In genomic region chr12:63802012-63802608, GRCh38 we compare ENCODE assay signal across 8 cellular contexts. TPM values are rescaled to one million over a fixed set of nuclear protein-coding genes. Genes with fewer than 3 reads are reported as not detected.
DNase-seq lines count a peak whose midpoint lies in the region; ATAC-seq, FAIRE-seq and TF ChIP-seq lines count a peak whose summit lies in the region.

No MANE protein-coding gene starts in this region.

- H3K4me3 ChIP-seq in aorta (ENCODE audit: low read length in 2 of 2) = no peak overlapping the region

- DNase-seq in NCI-H1436 treated with DMSO at 0.1 percent for 48 hours (lab: John Stamatoyannopoulos, UW) (peak; percentile 12), amniotic epithelial cell (ENCODE audit: low read depth) (peak; percentile 32), kidney glomerular epithelial cell (lab: John Stamatoyannopoulos, UW) (peak; percentile 41), aorta (no peak)

- H3K9me3 Mint-ChIP-seq in activated T-helper 17 cell treated with anti-CD3 and anti-CD28 coated beads, Interleukin-2, amount 50 U/mL, for 72 hours = no peaks in the 10 kb centered on the region

- no peaks in the 10 kb centered on the region for H3K27me3 Mint-ChIP-seq in activated T-helper 17 cell treated with anti-CD3 and anti-CD28 coated beads, Interleukin-2, amount 50 U/mL, for 72 hours

- no peaks in the 10 kb centered on the region for H3K36me3 ChIP-seq in aorta (ENCODE audit: control insufficient read depth in 1 of 2, insufficient read depth in 2 of 2, low read length in 1 of 2)

- H3K4me3 Mint-ChIP-seq in activated T-helper 17 cell treated with anti-CD3 and anti-CD28 coated beads, Interleukin-2, amount 50 U/mL, for 72 hours = no peak overlapping the region

- no peak for ATAC-seq in GM19324 (IDR thresholded peaks at IDR 0.05; ENCODE audit: low FRiP score, unreplicated experiment)
- no peak for ATAC-seq in activated T-helper 17 cell treated with anti-CD3 and anti-CD28 coated beads, Interleukin-2, amount 50 U/mL, for 72 hours (replicated peaks)
- ATAC-seq in aorta (ENCODE audit: low FRiP score) = no peak

- TF ChIP-seq CTCF in GM12873 (IDR thresholded peaks at IDR 0.05; ENCODE audit: insufficient read depth, low read depth, low read length, missing control alignments) = peak; percentile 51

- peaks cover 20% of the 10 kb centered on the region for H3K36me3 Mint-ChIP-seq in activated T-helper 17 cell treated with anti-CD3 and anti-CD28 coated beads, Interleukin-2, amount 50 U/mL, for 72 hours (ENCODE audit: low read depth)

- peak; percentile 94 for FAIRE-seq in A204.1 (lab: Jason Lieb, UNC)

- 55 to 56% methylated on average over 6 of the region's 6 CpGs for WGBS in aorta, 2 donors

- no peaks in the 10 kb centered on the region for H3K4me1 Mint-ChIP-seq in activated T-helper 17 cell treated with anti-CD3 and anti-CD28 coated beads, Interleukin-2, amount 50 U/mL, for 72 hours

- H3K27me3 ChIP-seq in aorta (ENCODE audit: control insufficient read depth in 1 of 2, insufficient read depth in 2 of 2, low read length in 1 of 2) = no peaks in the 10 kb centered on the region

- H3K27ac Mint-ChIP-seq in activated T-helper 17 cell treated with anti-CD3 and anti-CD28 coated beads, Interleukin-2, amount 50 U/mL, for 72 hours = no peak overlapping the region

- no peaks in the 10 kb centered on the region for H3K4me1 ChIP-seq in aorta (ENCODE audit: control insufficient read depth in 1 of 2, insufficient read depth in 2 of 2, low read length in 2 of 2)

- no peaks in the 10 kb centered on the region for H3K9me3 ChIP-seq in aorta (ENCODE audit: control insufficient read depth, low read length)

- H3K27ac ChIP-seq in aorta (ENCODE audit: low read depth in 1 of 2, low read length in 2 of 2) = no peak overlapping the region

- intact Hi-C loops in aorta (cut with DNase I) = loop anchor here (5.0 to 10.0 kb wide), 3 partner anchors 137 to 700 kb away; partner anchors contain the start of gene DPY19L2 (in 1 of the 2)

RNA-seq across cellular contexts. Expression of gene RXYLT1, which starts 22.4 kb away (rescaled TPM):
- total RNA-seq in activated T-helper 17 cell treated with anti-CD3 and anti-CD28 coated beads, Interleukin-2, amount 50 U/mL, for 72 hours = 10 to 100 TPM in 1 of 2 donors, 1 to 10 TPM in 1; 9.0 to 18.1 TPM
- total RNA-seq in aorta = 10 to 100 TPM; 13.2 to 16.5 TPM
- polyA plus RNA-seq in aorta = 10 to 100 TPM in 1 of 2 donors, 1 to 10 TPM in 1; 6.9 to 12.5 TPM

RNA-seq across cellular contexts. Expression of gene SRGAP1, which starts 42.4 kb away (rescaled TPM):
- total RNA-seq in activated T-helper 17 cell treated with anti-CD3 and anti-CD28 coated beads, Interleukin-2, amount 50 U/mL, for 72 hours = under 1 TPM; 0.06 to 0.29 TPM
- 10 to 100 TPM; 10.1 to 15.5 TPM for total RNA-seq in aorta
- polyA plus RNA-seq in aorta = 1 to 10 TPM in 1 of 2 donors, under 1 TPM in 1; 0.88 to 1.9 TPM

Comparison
In these comparisons a context has a peak if more than half of its experiments do, and no peak if none do; other contexts are left out.
1. DNase-seq: peak in NCI-H1436 treated with DMSO at 0.1 percent for 48 hours (single experiment), amniotic epithelial cell (single experiment) and kidney glomerular epithelial cell (single experiment); none in aorta (0 of 2).
2. RNA of gene SRGAP1, which starts 42.4 kb away (total RNA-seq): 10.1 to 15.5 TPM in aorta; 0.06 to 0.29 TPM in activated T-helper 17 cell treated with anti-CD3 and anti-CD28 coated beads, Interleukin-2, amount 50 U/mL, for 72 hours; every median in the first group is over 4 times any median in the second.